ENCODE assay signal across 8 cellular contexts in genomic region chr6:159790149-159790946, GRCh38. TPM values are rescaled to one million over a fixed set of nuclear protein-coding genes. Genes with fewer than 3 reads are reported as not detected.
DNase-seq lines count a peak whose midpoint lies in the region; ATAC-seq and TF ChIP-seq lines count a peak whose summit lies in the region.

Gene MRPL18 (plus strand): TSS chr6:159790467. CDS start chr6:159790588, 121 bp downstream.

- H3K79me2 ChIP-seq in OCI-LY3 (ENCODE audit: low read length), result peaks cover 77% of the 10 kb centered on the region

- no peaks in the 10 kb centered on the region for H3K9me3 ChIP-seq in OCI-LY3 (ENCODE audit: insufficient read depth, low read length)

- peak within 1 kb of the TSS; percentile 85 for H3K27ac ChIP-seq in OCI-LY3 (ENCODE audit: low read length)

- H2AFZ ChIP-seq in OCI-LY3 (ENCODE audit: low read depth, low read length), result no peak within 1 kb of the TSS; the same call in 1 of the 2 replicates

- no peaks in the 10 kb centered on the region for H3K27me3 ChIP-seq in OCI-LY3 (ENCODE audit: low read depth, low read length)

- ATAC-seq in GM21515 (IDR thresholded peaks at IDR 0.05; ENCODE audit: unreplicated experiment), result peak; percentile 88

- H3K27ac Mint-ChIP-seq in endothelial cell (ENCODE audit: unreplicated experiment), result peak within 1 kb of the TSS; percentile 88
- peak within 1 kb of the TSS; percentile 97 for H3K27ac Mint-ChIP-seq in mesothelial cell of epicardium

- H3K36me3 ChIP-seq in OCI-LY3 (replicated peaks; ENCODE audit: low read depth, low read length), result peaks cover 34% of the 10 kb centered on the region

- H3K4me2 ChIP-seq in OCI-LY3 (ENCODE audit: low read length), result peak within 1 kb of the TSS; percentile 71

- H3K4me1 Mint-ChIP-seq in endothelial cell (ENCODE audit: unreplicated experiment) (peaks cover 28% of the 10 kb centered on the region), mesothelial cell of epicardium (peaks cover 31% of the 10 kb centered on the region)

- peaks cover 21% of the 10 kb centered on the region for H3K4me1 ChIP-seq in OCI-LY3 (ENCODE audit: low read length)

- H3K9ac ChIP-seq in OCI-LY3 (ENCODE audit: low read length), result peak within 1 kb of the TSS; percentile 94

- no peaks in the 10 kb centered on the region for H3K9me3 Mint-ChIP-seq in endothelial cell (ENCODE audit: unreplicated experiment)
- H3K9me3 Mint-ChIP-seq in mesothelial cell of epicardium, result no peaks in the 10 kb centered on the region

- peak within 1 kb of the TSS; percentile 98 for H3K4me3 Mint-ChIP-seq in endothelial cell (ENCODE audit: unreplicated experiment)
- H3K4me3 Mint-ChIP-seq in mesothelial cell of epicardium, result peak within 1 kb of the TSS; percentile 98

- TF ChIP-seq CTCF in OCI-LY3 (IDR thresholded peaks at IDR 0.05; ENCODE audit: low read depth, low read length), result no peak
- no peak for TF ChIP-seq CTCF in endothelial cell (IDR thresholded peaks at IDR 0.05; ENCODE audit: unreplicated experiment)
- TF ChIP-seq CTCF in mesothelial cell of epicardium (IDR thresholded peaks at IDR 0.05; ENCODE audit: unreplicated experiment), result no peak

- peak; percentile 94 for DNase-seq in D341Med (ENCODE audit: low spot score)
- DNase-seq in HuH-7 (ENCODE audit: low spot score), result peak; percentile 98
- peak; percentile 91 for DNase-seq in activated CD8-positive, alpha-beta memory T cell treated with anti-CD3 and anti-CD28 coated beads, Interleukin-2, amount 50 U/mL, for 48 hours
- DNase-seq in endothelial cell (ENCODE audit: low spot score), result peak; percentile 82
- DNase-seq in mesothelial cell of epicardium (ENCODE audit: low spot score in 2 of 2, unreplicated experiment in 2 of 2), result peak; percentile 81 to 83
- peak; percentile 71 to 76 for DNase-seq in stimulated activated CD8-positive, alpha-beta memory T cell treated with anti-CD3 and anti-CD28 coated beads, Interleukin-2, amount 100 ng/mL, for 1 hour (ENCODE audit: low read depth in 2 of 2)

- H3K27me3 Mint-ChIP-seq in endothelial cell (ENCODE audit: unreplicated experiment) (peaks cover 12% of the 10 kb centered on the region), mesothelial cell of epicardium (ENCODE audit: low read depth) (no peaks in the 10 kb centered on the region)

- H4K20me1 ChIP-seq in OCI-LY3 (ENCODE audit: insufficient read depth, low read length), result peaks cover 9% of the 10 kb centered on the region

- peak within 1 kb of the TSS; percentile 94 for H3K4me3 ChIP-seq in OCI-LY3 (ENCODE audit: low read length)

- peaks cover 37% of the 10 kb centered on the region for H3K36me3 Mint-ChIP-seq in endothelial cell (ENCODE audit: low read depth, unreplicated experiment)
- peaks cover 21% of the 10 kb centered on the region for H3K36me3 Mint-ChIP-seq in mesothelial cell of epicardium

RNA-seq across cellular contexts. Expression of gene MRPL18, which starts in this region (rescaled TPM):
- total RNA-seq in endothelial cell (ENCODE audit: unreplicated experiment), result 31.0 TPM
- total RNA-seq in mesothelial cell of epicardium, result 29.0 to 32.9 TPM (median 31.1 TPM) in 3 replicates

Comparison
In these comparisons a context has a peak if more than half of its experiments do, and no peak if none do; other contexts are left out.
1. Peak in every context shown above with its lines: DNase-seq, ATAC-seq, H3K4me3 ChIP-seq and H3K27ac ChIP-seq.